18 cellular contexts compared by ENCODE assay signal in the genomic region with DNA sequence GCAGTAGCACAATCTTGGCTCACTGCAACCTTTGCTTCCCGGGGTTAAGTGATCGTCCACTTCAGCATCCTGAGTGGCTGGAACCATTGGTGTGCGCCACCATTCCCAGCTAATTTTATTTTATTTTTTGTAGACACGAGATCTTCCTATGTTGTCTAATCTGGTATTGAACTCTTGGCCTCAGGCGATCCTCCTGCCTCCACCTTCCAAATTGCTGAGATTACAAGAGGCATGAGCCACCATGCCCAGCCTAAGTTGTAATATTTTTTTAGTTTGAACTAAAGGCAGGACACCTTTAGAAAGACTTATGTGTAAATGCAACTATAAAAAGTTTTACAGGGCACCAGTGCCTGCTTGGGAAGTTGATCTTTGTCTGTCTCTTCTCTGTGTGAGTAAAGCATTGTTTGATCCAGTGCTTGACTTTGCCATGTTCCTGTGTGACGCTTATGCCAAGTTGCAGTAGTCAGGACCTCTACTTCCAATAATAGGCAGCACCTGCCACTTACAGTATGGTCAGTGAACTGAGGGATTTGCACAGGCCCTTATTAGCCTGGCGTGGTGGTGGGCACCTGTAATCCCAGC. TPM values are rescaled to one million over a fixed set of nuclear protein-coding genes. Genes with fewer than 3 reads are reported as not detected.
DNase-seq lines count a peak whose midpoint lies in the region; ATAC-seq, FAIRE-seq and TF ChIP-seq lines count a peak whose summit lies in the region.
"Had no signal": no experiment of that assay in that cellular context is flagged by ENCODE, and none has a peak within 500 bp of the region (broad histone marks: within the 10 kb centered on the region; RNA-seq: fewer than 3 reads in every experiment).

No MANE protein-coding gene starts in this region.

- no peaks in the 10 kb centered on the region for H3K27me3 Mint-ChIP-seq in WTC11 (ENCODE audit: low read depth)
- no peaks in the 10 kb centered on the region for H3K27me3 Mint-ChIP-seq in naive thymus-derived CD8-positive, alpha-beta T cell
- H3K27me3 Mint-ChIP-seq: activated CD4-positive, alpha-beta memory T cell treated with anti-CD3 and anti-CD28 coated beads, Interleukin-2, amount 10 ng/mL, durations not matched to agents 7 days and 5 days had no signal

- intact Hi-C loops in left cardiac atrium (cut with DNase I) = no loop called here

- H3K4me3 Mint-ChIP-seq in WTC11 = no peak overlapping the region
- H3K4me3 Mint-ChIP-seq in naive thymus-derived CD8-positive, alpha-beta T cell = peak overlapping the region in 1 of 10 donors; percentile 35
- H3K4me3 Mint-ChIP-seq: activated CD4-positive, alpha-beta memory T cell treated with anti-CD3 and anti-CD28 coated beads, Interleukin-2, amount 10 ng/mL, durations not matched to agents 7 days and 5 days had no signal

- H3K9me3 ChIP-seq in right atrium auricular region (no peaks in the 10 kb centered on the region), MG63 (no peaks in the 10 kb centered on the region)
- H3K9me3 ChIP-seq: left lung, testis had no signal

- POLR2A ChIA-PET in WTC11 (lab: Charles Lee) = no interaction called here
- POLR2A ChIA-PET in naive thymus-derived CD8-positive, alpha-beta T cell (lab: Charles Lee) = no interaction called here

- H3K4me3 ChIP-seq in right atrium auricular region = no peak overlapping the region
- no peak overlapping the region for H3K4me3 ChIP-seq in MG63
- H3K4me3 ChIP-seq: GM12878, left lung, testis had no signal

- DNase-seq in right atrium auricular region (ENCODE audit: low spot score) = no peak
- no peak for DNase-seq in left cardiac atrium
- no peak for DNase-seq in WTC11 (ENCODE audit: low spot score)
- no peak for DNase-seq in naive thymus-derived CD8-positive, alpha-beta T cell
- no peak for DNase-seq in MG63
- DNase-seq in GM19239 (ENCODE audit: insufficient read length, low spot score) = no peak
- DNase-seq in SIG-M5 (lab: John Stamatoyannopoulos, UW) = no peak
- DNase-seq: activated CD4-positive, alpha-beta memory T cell treated with anti-CD3 and anti-CD28 coated beads, Interleukin-2, amount 10 ng/mL, durations not matched to agents 7 days and 5 days; KG1; left lung; NCI-H1694 treated with DMSO at 0.1 percent for 48 hours; OCI-M1; retina; stimulated activated CD4-positive, alpha-beta T cell treated with anti-CD3 and anti-CD28 coated beads, Interleukin-12 subunit alpha, Interleukin-12 subunit beta, amount 100 ng/mL, for 4 hours; stimulated activated CD8-positive, alpha-beta memory T cell treated with anti-CD3 and anti-CD28 coated beads, Interleukin-4, amount 100 ng/mL, for 48 hours; testis had no signal

- H3K36me3 ChIP-seq in right atrium auricular region (no peaks in the 10 kb centered on the region), MG63 (no peaks in the 10 kb centered on the region)
- H3K36me3 ChIP-seq: left lung had no signal

- FAIRE-seq in GM19239 (lab: Jason Lieb, UNC) = no peak
- FAIRE-seq: GM12878, H1 had no signal

- H3K4me1 Mint-ChIP-seq in WTC11 = peaks cover 84% of the 10 kb centered on the region
- peaks cover 38 to 84% (median 74%) of the 10 kb centered on the region in 4 donors for H3K4me1 Mint-ChIP-seq in naive thymus-derived CD8-positive, alpha-beta T cell

- no peaks in the 10 kb centered on the region for H3K9me3 Mint-ChIP-seq in WTC11
- no peaks in the 10 kb centered on the region for H3K9me3 Mint-ChIP-seq in naive thymus-derived CD8-positive, alpha-beta T cell
- H3K9me3 Mint-ChIP-seq: activated CD4-positive, alpha-beta memory T cell treated with anti-CD3 and anti-CD28 coated beads, Interleukin-2, amount 10 ng/mL, durations not matched to agents 7 days and 5 days had no signal

- no peak for TF ChIP-seq CTCF in right atrium auricular region (IDR thresholded peaks at IDR 0.05)
- TF ChIP-seq CTCF in WTC11 (IDR thresholded peaks at IDR 0.05) = no peak

- CTCF ChIA-PET in WTC11 (lab: Charles Lee) = no interaction called here

- H3K27ac ChIP-seq in right atrium auricular region = peak overlapping the region; percentile 11 to 46
- H3K27ac ChIP-seq: left lung, testis had no signal

- no peak for ATAC-seq in left cardiac atrium
- no peak for ATAC-seq in WTC11
- no peak for ATAC-seq in naive thymus-derived CD8-positive, alpha-beta T cell
- ATAC-seq: GM12878 had no signal

- peaks cover 12% of the 10 kb centered on the region for H3K36me3 Mint-ChIP-seq in WTC11
- peaks cover 0 to 8% (median 4%) of the 10 kb centered on the region in 3 donors for H3K36me3 Mint-ChIP-seq in naive thymus-derived CD8-positive, alpha-beta T cell

- no peaks in the 10 kb centered on the region for H3K27me3 ChIP-seq in right atrium auricular region
- no peaks in the 10 kb centered on the region for H3K27me3 ChIP-seq in MG63
- H3K27me3 ChIP-seq: left lung, testis had no signal

- H3K27ac Mint-ChIP-seq in WTC11 = peak overlapping the region; percentile 67; the same call in 1 of the 2 replicates
- peak overlapping the region in 7 of 10 donors; percentile 3 to 83 (median 69) for H3K27ac Mint-ChIP-seq in naive thymus-derived CD8-positive, alpha-beta T cell
- H3K27ac Mint-ChIP-seq: activated CD4-positive, alpha-beta memory T cell treated with anti-CD3 and anti-CD28 coated beads, Interleukin-2, amount 10 ng/mL, durations not matched to agents 7 days and 5 days had no signal

- peaks cover 0 to 58% of the 10 kb centered on the region in 2 donors for H3K4me1 ChIP-seq in right atrium auricular region

TF ChIP-seq in WTC11, 78 proteins besides CTCF, POLR2A, EP300 and RAD21 (continues in another document):
- TF ChIP-seq ZBTB21 (CRISPR knock-in tag; IDR thresholded peaks at IDR 0.05; ENCODE audit: borderline replicate concordance) = no peak
- TF ChIP-seq, protein P1, sequence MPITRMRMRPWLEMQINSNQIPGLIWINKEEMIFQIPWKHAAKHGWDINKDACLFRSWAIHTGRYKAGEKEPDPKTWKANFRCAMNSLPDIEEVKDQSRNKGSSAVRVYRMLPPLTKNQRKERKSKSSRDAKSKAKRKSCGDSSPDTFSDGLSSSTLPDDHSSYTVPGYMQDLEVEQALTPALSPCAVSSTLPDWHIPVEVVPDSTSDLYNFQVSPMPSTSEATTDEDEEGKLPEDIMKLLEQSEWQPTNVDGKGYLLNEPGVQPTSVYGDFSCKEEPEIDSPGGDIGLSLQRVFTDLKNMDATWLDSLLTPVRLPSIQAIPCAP (CRISPR knock-in tag; IDR thresholded peaks at IDR 0.05) = no peak
- no peak for TF ChIP-seq FOXK1 (CRISPR knock-in tag; IDR thresholded peaks at IDR 0.05)
- no peak for TF ChIP-seq MAX (CRISPR knock-in tag; IDR thresholded peaks at IDR 0.05)
- TF ChIP-seq USF2 (CRISPR knock-in tag; IDR thresholded peaks at IDR 0.05) = no peak
- TF ChIP-seq, protein P2, sequence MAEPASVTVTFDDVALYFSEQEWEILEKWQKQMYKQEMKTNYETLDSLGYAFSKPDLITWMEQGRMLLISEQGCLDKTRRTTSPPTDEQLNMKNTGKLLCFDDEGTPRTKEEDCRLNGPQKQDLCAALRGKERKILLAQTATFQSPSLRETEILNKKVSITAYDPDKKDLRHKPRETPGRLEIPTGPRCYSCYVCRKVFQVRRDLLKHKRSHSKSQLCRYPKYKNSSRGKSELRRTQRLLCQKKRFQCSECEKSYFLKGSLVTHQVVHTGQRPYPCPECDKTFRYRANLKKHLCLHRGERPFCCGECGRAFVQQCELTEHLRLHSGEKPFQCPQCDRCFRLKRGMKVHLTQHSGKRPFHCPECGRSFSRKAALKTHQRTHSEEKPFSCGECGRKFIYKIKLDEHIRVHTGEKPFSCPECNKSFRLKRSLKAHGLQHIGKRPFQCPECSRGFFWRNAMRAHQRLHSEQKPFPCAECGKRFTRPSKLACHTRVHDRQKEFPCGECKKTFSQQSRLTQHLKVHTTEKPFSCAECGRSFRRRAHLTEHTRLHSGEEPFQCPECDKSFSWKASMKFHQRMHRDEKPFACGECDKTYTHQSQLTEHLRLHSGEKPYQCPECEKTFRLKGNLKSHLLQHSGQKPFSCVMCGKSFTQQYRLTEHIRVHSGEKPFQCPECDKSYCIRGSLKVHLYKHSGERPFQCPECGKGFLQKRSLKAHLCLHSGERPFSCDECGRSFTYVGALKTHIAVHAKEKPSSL (CRISPR knock-in tag; conservative IDR thresholded peaks at IDR 0.05) = no peak
- TF ChIP-seq KAT7 (CRISPR knock-in tag; IDR thresholded peaks at IDR 0.05; ENCODE audit: borderline replicate concordance) = no peak

RNA-seq across cellular contexts. Expression of gene JARID2, which starts 46.9 kb away (rescaled TPM):
- total RNA-seq in right atrium auricular region (1 to 10 TPM; 6.5 to 6.7 TPM), left cardiac atrium (1 to 10 TPM; 7.9 to 8.6 TPM), WTC11 (2021) (166 to 180 TPM (median 167 TPM) in 3 replicates)
- 10 to 100 TPM; 23.0 to 23.5 TPM for total RNA-seq in naive thymus-derived CD8-positive, alpha-beta T cell
- polyA plus RNA-seq in naive thymus-derived CD8-positive, alpha-beta T cell = 10 to 100 TPM in 2 of 3 donors, 1 to 10 TPM in 1; 7.6 to 11.8 (median 10.1) TPM
- total RNA-seq in MG63 (2014; rRNA removed; shearing (Covaris generic); ENCODE audit: low replicate concordance) = 0.56 and 1.1 TPM in 2 replicates
